In the genomic region with DNA sequence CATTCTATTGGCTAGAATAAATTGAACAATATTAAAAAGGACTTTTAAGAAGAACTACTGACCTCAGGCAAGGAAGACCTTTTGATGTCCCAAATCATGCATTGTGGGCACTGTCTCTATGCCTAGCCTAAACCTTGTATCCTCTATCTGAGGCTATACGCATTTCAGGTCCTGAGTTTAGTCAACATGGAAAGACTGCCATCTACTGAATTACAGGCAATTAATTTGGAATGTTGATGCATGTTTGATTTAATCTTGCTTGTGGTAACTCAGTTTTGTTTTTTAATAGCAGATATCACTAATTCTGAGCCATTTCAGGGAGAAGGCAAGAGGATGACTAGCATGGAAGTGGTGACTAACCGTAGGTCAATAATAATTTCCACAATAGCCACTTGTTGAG, we compare ENCODE assay signal across 17 cellular contexts.
"Had no signal": no experiment of that assay in that cellular context is flagged by ENCODE, and none has a peak within 500 bp of the region (broad histone marks: within the 10 kb centered on the region; RNA-seq: fewer than 3 reads in every experiment).

No MANE protein-coding gene starts in this region.

- H3K4me3 Mint-ChIP-seq: activated CD8-positive, alpha-beta memory T cell treated with anti-CD3 and anti-CD28 coated beads, Interleukin-2, amount 10 ng/mL, durations not matched to agents 7 days and 5 days; activated naive CD8-positive, alpha-beta T cell treated with anti-CD3 and anti-CD28 coated beads for 36 hours; endodermal cell; natural killer cell; stimulated activated memory B cell treated with anti-CD40 and anti-IgM and Interleukin-4, amounts not matched to agents 10 μg/mL and 1 μg/mL and 100 μg/mL, for 72 hours had no signal

- H3K27ac Mint-ChIP-seq: activated CD8-positive, alpha-beta memory T cell treated with anti-CD3 and anti-CD28 coated beads, Interleukin-2, amount 10 ng/mL, durations not matched to agents 7 days and 5 days; activated naive CD8-positive, alpha-beta T cell treated with anti-CD3 and anti-CD28 coated beads for 36 hours; endodermal cell; natural killer cell; stimulated activated memory B cell treated with anti-CD40 and anti-IgM and Interleukin-4, amounts not matched to agents 10 μg/mL and 1 μg/mL and 100 μg/mL, for 72 hours had no signal

- H3K36me3 ChIP-seq: lower lobe of right lung, thoracic aorta, upper lobe of left lung had no signal

- H3K4me1 ChIP-seq: foreskin keratinocyte, lower lobe of right lung, parathyroid adenoma, upper lobe of left lung had no signal

- H3K9me3 ChIP-seq: lower lobe of right lung, thoracic aorta, upper lobe of left lung had no signal

- H3K4me1 Mint-ChIP-seq: activated CD8-positive, alpha-beta memory T cell treated with anti-CD3 and anti-CD28 coated beads, Interleukin-2, amount 10 ng/mL, durations not matched to agents 7 days and 5 days; activated naive CD8-positive, alpha-beta T cell treated with anti-CD3 and anti-CD28 coated beads for 36 hours; endodermal cell; natural killer cell; stimulated activated memory B cell treated with anti-CD40 and anti-IgM and Interleukin-4, amounts not matched to agents 10 μg/mL and 1 μg/mL and 100 μg/mL, for 72 hours had no signal

- H3K27me3 ChIP-seq: foreskin keratinocyte, hepatocyte, upper lobe of left lung had no signal

- H3K36me3 Mint-ChIP-seq: activated CD8-positive, alpha-beta memory T cell treated with anti-CD3 and anti-CD28 coated beads, Interleukin-2, amount 10 ng/mL, durations not matched to agents 7 days and 5 days; activated naive CD8-positive, alpha-beta T cell treated with anti-CD3 and anti-CD28 coated beads for 36 hours; natural killer cell; stimulated activated memory B cell treated with anti-CD40 and anti-IgM and Interleukin-4, amounts not matched to agents 10 μg/mL and 1 μg/mL and 100 μg/mL, for 72 hours had no signal

- H3K27me3 Mint-ChIP-seq: activated CD8-positive, alpha-beta memory T cell treated with anti-CD3 and anti-CD28 coated beads, Interleukin-2, amount 10 ng/mL, durations not matched to agents 7 days and 5 days; activated naive CD8-positive, alpha-beta T cell treated with anti-CD3 and anti-CD28 coated beads for 36 hours; stimulated activated memory B cell treated with anti-CD40 and anti-IgM and Interleukin-4, amounts not matched to agents 10 μg/mL and 1 μg/mL and 100 μg/mL, for 72 hours had no signal

- H3K27ac ChIP-seq: epithelial cell of prostate, foreskin keratinocyte, hepatocyte, lower lobe of right lung, parathyroid adenoma, thoracic aorta, upper lobe of left lung had no signal

- DNase-seq: activated CD4-positive, alpha-beta T cell treated with anti-CD3 and anti-CD28 coated beads, Interleukin-2, amount 50 U/mL, for 48 hours; activated CD8-positive, alpha-beta memory T cell treated with anti-CD3 and anti-CD28 coated beads, Interleukin-2, amount 10 ng/mL, durations not matched to agents 7 days and 5 days; activated naive CD4-positive, alpha-beta T cell; activated naive CD8-positive, alpha-beta T cell treated with anti-CD3 and anti-CD28 coated beads for 36 hours; amygdala; endodermal cell; foreskin keratinocyte; left colon; lower lobe of right lung; natural killer cell; stimulated activated CD4-positive, alpha-beta T cell treated with anti-CD3 and anti-CD28 coated beads, Interleukin-4, amount 100 ng/mL, for 24 hours; upper lobe of left lung had no signal

- H3K4me3 ChIP-seq: hepatocyte, lower lobe of right lung, thoracic aorta, upper lobe of left lung had no signal
